8 cellular contexts compared by ENCODE assay signal in the genomic region with DNA sequence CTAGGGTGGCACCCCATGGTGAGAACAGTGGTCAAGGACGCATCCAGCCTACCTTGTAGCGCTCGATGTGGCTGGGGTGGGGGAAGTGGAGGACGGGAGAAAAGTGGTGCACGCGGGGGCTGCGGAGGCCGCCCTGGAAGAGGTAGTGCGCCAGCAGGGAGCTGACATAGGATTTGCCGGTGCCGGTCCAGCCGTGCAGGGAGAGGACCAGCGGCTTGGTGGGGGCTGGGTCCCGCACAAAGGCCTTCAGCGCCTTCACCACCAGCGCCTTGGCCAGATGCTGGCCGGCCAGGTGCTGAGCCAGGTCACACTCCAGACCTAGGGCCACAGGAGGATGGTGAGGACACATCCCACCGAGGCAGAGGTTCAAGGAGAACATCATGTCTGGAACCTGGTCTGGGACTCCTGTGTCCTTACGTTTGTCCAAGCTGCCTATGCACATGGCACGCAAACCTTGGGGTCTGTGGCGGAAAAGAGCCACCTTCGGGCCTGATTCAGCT. TPM values are rescaled to one million over a fixed set of nuclear protein-coding genes. Genes with fewer than 3 reads are reported as not detected.
DNase-seq lines count a peak whose midpoint lies in the region; ATAC-seq and TF ChIP-seq lines count a peak whose summit lies in the region.

No MANE protein-coding gene starts in this region.

- no peaks in the 10 kb centered on the region for H3K27me3 Mint-ChIP-seq in activated B cell treated with CpG ODN at 0.5 μM for 24 hours

- peaks cover 30% of the 10 kb centered on the region for H3K36me3 Mint-ChIP-seq in activated B cell treated with CpG ODN at 0.5 μM for 24 hours (ENCODE audit: low read depth)

- no peak for ATAC-seq in HCT116
- no peak for ATAC-seq in activated B cell treated with CpG ODN at 0.5 μM for 24 hours (ENCODE audit: low read depth)
- ATAC-seq in GM18873 (IDR thresholded peaks at IDR 0.05; ENCODE audit: low FRiP score, unreplicated experiment) = no peak

- H3K9me3 ChIP-seq in HCT116 (ENCODE audit: control insufficient read depth in 1 of 2, insufficient read depth in 1 of 2, low read depth in 1 of 2, low read length in 2 of 2) (no peaks in the 10 kb centered on the region), left ventricle myocardium inferior (replicated peaks) (no peaks in the 10 kb centered on the region), skeletal muscle tissue (ENCODE audit: control insufficient read depth in 3 of 3, low read length in 3 of 3) (no peaks in the 10 kb centered on the region)

- H3K4me3 ChIP-seq in HCT116 (replicated peaks in 1 of 2; ENCODE audit: low read depth in 1 of 2, low read length in 2 of 2) (peak overlapping the region; percentile 58 to 72), left ventricle myocardium inferior (peak overlapping the region; percentile 94), skeletal muscle tissue (ENCODE audit: low read length in 3 of 3) (peak overlapping the region; percentile 77 to 91 (median 84))

- no peak for TF ChIP-seq RAD21 in HCT116 (IDR thresholded peaks at IDR 0.05; ENCODE audit: low read depth)

- H3K4me1 ChIP-seq in HCT116 (ENCODE audit: control insufficient read depth in 1 of 2, insufficient read depth in 2 of 2, low read length in 2 of 2) = peaks cover 4 to 17% of the 10 kb centered on the region in 2 experiments
- H3K4me1 ChIP-seq in left ventricle myocardium inferior = peaks cover 27% of the 10 kb centered on the region
- peaks cover 6 to 14% (median 13%) of the 10 kb centered on the region in 3 donors for H3K4me1 ChIP-seq in skeletal muscle tissue (ENCODE audit: control insufficient read depth in 3 of 3, insufficient read depth in 3 of 3, low read length in 3 of 3)

- H3K9ac ChIP-seq in HCT116 (ENCODE audit: low read length) (peak overlapping the region; percentile 67), skeletal muscle tissue (ENCODE audit: low read depth in 1 of 3, low read length in 3 of 3) (peak overlapping the region; percentile 71 to 89 (median 89))

- H3K79me2 ChIP-seq in HCT116 (ENCODE audit: insufficient read depth, low read length) = no peaks in the 10 kb centered on the region

- no peak for TF ChIP-seq POLR2A in HCT116 (IDR thresholded peaks at IDR 0.05; ENCODE audit: borderline replicate concordance, extremely low read depth, insufficient read depth, insufficient read length)

- intact Hi-C loops in HCT116 (cut with micrococcal nuclease) = loop anchor here (1.0 kb wide), 2 partner anchors 27 to 144 kb away; no protein-coding TSS in a partner anchor
- intact Hi-C loops in activated B cell treated with CpG ODN at 0.5 μM for 24 hours (cut with micrococcal nuclease) = loop anchor here (1.0 to 2.0 kb wide), 5 partner anchors 19 to 794 kb away; partner anchors contain the start of gene PTRH1
- intact Hi-C loops in left ventricle myocardium inferior (cut with micrococcal nuclease) = loop anchor here (5.0 kb wide), 1 partner anchor 142 kb away; no protein-coding TSS in a partner anchor

- H4K20me1 ChIP-seq in HCT116 (ENCODE audit: insufficient read depth) = no peaks in the 10 kb centered on the region

- peaks cover 13% of the 10 kb centered on the region for H3K4me1 Mint-ChIP-seq in activated B cell treated with CpG ODN at 0.5 μM for 24 hours

- H3K4me2 ChIP-seq in HCT116 (ENCODE audit: low read length) = peak overlapping the region; percentile 96

- H3K27ac ChIP-seq in HCT116 (ENCODE audit: low read depth, low read length) = peak overlapping the region; percentile 87
- peak overlapping the region; percentile 98 for H3K27ac ChIP-seq in left ventricle myocardium inferior (replicated peaks)
- H3K27ac ChIP-seq in skeletal muscle tissue (ENCODE audit: low read depth, low read length) = peak overlapping the region; percentile 91

- no peak for TF ChIP-seq CTCF in HCT116 (IDR thresholded peaks at IDR 0.05 in 2 of 3, conservative IDR thresholded peaks at IDR 0.05 in 1 of 3; ENCODE audit: borderline replicate concordance in 1 of 3, insufficient read depth in 1 of 3, low read depth in 2 of 3, low read length in 2 of 3)
- no peak for TF ChIP-seq CTCF in activated B cell treated with CpG ODN at 0.5 μM for 24 hours (IDR thresholded peaks at IDR 0.05)
- TF ChIP-seq CTCF in left ventricle myocardium inferior (IDR thresholded peaks at IDR 0.05; ENCODE audit: borderline replicate concordance) = no peak

- H3K36me3 ChIP-seq in HCT116 (ENCODE audit: control insufficient read depth in 1 of 2, insufficient read depth in 2 of 2, low read length in 2 of 2) (no peaks in the 10 kb centered on the region), left ventricle myocardium inferior (peaks cover 36% of the 10 kb centered on the region), skeletal muscle tissue (ENCODE audit: control insufficient read depth in 3 of 3, insufficient read depth in 3 of 3, low read length in 3 of 3) (peaks cover 6 to 28% (median 21%) of the 10 kb centered on the region in 3 donors)

- no peaks in the 10 kb centered on the region for H3K9me3 Mint-ChIP-seq in activated B cell treated with CpG ODN at 0.5 μM for 24 hours

- no peak overlapping the region for H2AFZ ChIP-seq in HCT116 (ENCODE audit: low read depth, low read length, poor library complexity, severe bottlenecking)

- H3K9me2 ChIP-seq in HCT116 (ENCODE audit: insufficient read depth) = no peaks in the 10 kb centered on the region

- peak overlapping the region; percentile 83 for H3K4me3 Mint-ChIP-seq in activated B cell treated with CpG ODN at 0.5 μM for 24 hours

- RAD21 ChIA-PET in HCT116 (lab: Charles Lee; ENCODE audit: low non-redundant PET in 1 of 2, low total read pairs in 2 of 2, uncharacterized antibody in 2 of 2, unreplicated experiment in 2 of 2) = interaction anchor here (0.8 to 1.6 kb wide), 17 partner anchors 9 to 187 kb away, joined by 3 to 10 read pairs (median 4); partner anchors contain the start of genes CDK9 (in 2 of the 2), CFAP157 (in 1 of the 2), PTRH1 (in 1 of the 2) and ST6GALNAC4 (in 1 of the 2)

- H3K27me3 ChIP-seq in HCT116 (ENCODE audit: insufficient read depth, low read length) (no peaks in the 10 kb centered on the region), left ventricle myocardium inferior (ENCODE audit: low read depth) (no peaks in the 10 kb centered on the region), skeletal muscle tissue (ENCODE audit: control insufficient read depth in 3 of 3, insufficient read depth in 3 of 3, low read length in 3 of 3) (no peaks in the 10 kb centered on the region)

- DNase-seq in HCT116 (ENCODE audit: low read depth, low spot score) (no peak), activated B cell treated with CpG ODN at 0.5 μM for 24 hours (no peak), left ventricle myocardium inferior (no peak), foreskin melanocyte (no peak), NCI-H345 (lab: John Stamatoyannopoulos, UW) (no peak)
- DNase-seq in stimulated activated CD4-positive, alpha-beta T cell treated with anti-CD3 and anti-CD28 coated beads, Interleukin-4, amount 100 ng/mL, for 4 hours = no peak

- CTCF ChIA-PET in HCT116 (lab: Charles Lee) (interaction anchor here (0.8 to 2.3 kb wide), 51 partner anchors 9 to 510 kb away, joined by 3 to 46 read pairs (median 5); partner anchors contain the start of genes CDK9, CFAP157, PIP5KL1 and PTRH1), activated B cell treated with CpG ODN at 0.5 μM for 24 hours (lab: Charles Lee) (interaction anchor here (0.6 to 2.4 kb wide), 32 partner anchors 9 to 794 kb away, joined by 3 to 45 read pairs (median 5); partner anchors contain the start of genes CDK9, ENG, LRSAM1 and PTRH1)

- peak overlapping the region; percentile 72 for H3K27ac Mint-ChIP-seq in activated B cell treated with CpG ODN at 0.5 μM for 24 hours

- POLR2A ChIA-PET in HCT116 (lab: Charles Lee) (interaction anchor here (0.7 to 1.5 kb wide), 10 partner anchors 11 to 187 kb away, joined by 3 to 10 read pairs (median 4); partner anchors contain the start of genes PTRH1 and TTC16), activated B cell treated with CpG ODN at 0.5 μM for 24 hours (lab: Charles Lee) (interaction anchor here (0.7 to 2.4 kb wide), 27 partner anchors 11 to 820 kb away, joined by 3 to 24 read pairs (median 7); partner anchors contain the start of genes CDK9, ENG, LRSAM1 and PTRH1)

- no TSS peak for BruUV-seq in HCT116 (replicated peaks; lab: Mats Ljungman, UMichigan)

TF ChIP-seq in HCT116, 20 proteins besides CTCF, POLR2A, EP300 and RAD21:
- no peak for TF ChIP-seq EZH2phosphoT487 (IDR thresholded peaks at IDR 0.05; ENCODE audit: borderline replicate concordance)

RNA-seq across cellular contexts. Expression of gene TOR2A, which starts 0.8 kb away (rescaled TPM):
- 12.0 TPM for total RNA-seq in HCT116 (2021; ENCODE audit: unreplicated experiment)
- polyA plus RNA-seq in HCT116 (2012) = 16.3 and 18.4 TPM in 2 replicates
- total RNA-seq in activated B cell treated with CpG ODN at 0.5 μM for 24 hours = 13.8 and 15.1 TPM in 2 replicates
- total RNA-seq in left ventricle myocardium inferior = 2.3 TPM
- total RNA-seq in skeletal muscle tissue = 2.6 TPM

RNA-seq across cellular contexts. Expression of gene TTC16, which starts 18.4 kb away (rescaled TPM):
- not detected for total RNA-seq in HCT116 (2021; ENCODE audit: unreplicated experiment)
- 0.03 TPM in 1 of 2 replicates, not detected in the other for polyA plus RNA-seq in HCT116 (2012)
- not detected in 2 replicates for total RNA-seq in activated B cell treated with CpG ODN at 0.5 μM for 24 hours
- 0.25 TPM for total RNA-seq in left ventricle myocardium inferior
- not detected for total RNA-seq in skeletal muscle tissue

RNA-seq across cellular contexts. Expression of gene PTRH1, which starts 18.8 kb away (rescaled TPM):
- total RNA-seq in HCT116 (2021; ENCODE audit: unreplicated experiment) = 21.8 TPM
- polyA plus RNA-seq in HCT116 (2012) = 21.7 and 21.9 TPM in 2 replicates
- 12.7 and 13.8 TPM in 2 replicates for total RNA-seq in activated B cell treated with CpG ODN at 0.5 μM for 24 hours
- total RNA-seq in left ventricle myocardium inferior = 13.9 TPM
- total RNA-seq in skeletal muscle tissue = 8.4 TPM

RNA-seq across cellular contexts. Expression of gene CFAP157, which starts 27.5 kb away (rescaled TPM):
- total RNA-seq in HCT116 (2021; ENCODE audit: unreplicated experiment) = 0.22 TPM
- 1.00 and 1.0 TPM in 2 replicates for polyA plus RNA-seq in HCT116 (2012)
- total RNA-seq in activated B cell treated with CpG ODN at 0.5 μM for 24 hours = not detected in 2 replicates
- not detected for total RNA-seq in left ventricle myocardium inferior
- total RNA-seq in skeletal muscle tissue = not detected

RNA-seq across cellular contexts. Expression of gene SH2D3C, which starts 44.2 kb away (rescaled TPM):
- total RNA-seq in HCT116 (2021; ENCODE audit: unreplicated experiment) (1.3 TPM), activated B cell treated with CpG ODN at 0.5 μM for 24 hours (49.2 and 51.8 TPM in 2 replicates), left ventricle myocardium inferior (18.2 TPM), skeletal muscle tissue (15.1 TPM)
- 1.3 and 1.4 TPM in 2 replicates for polyA plus RNA-seq in HCT116 (2012)
